In the genomic region with DNA sequence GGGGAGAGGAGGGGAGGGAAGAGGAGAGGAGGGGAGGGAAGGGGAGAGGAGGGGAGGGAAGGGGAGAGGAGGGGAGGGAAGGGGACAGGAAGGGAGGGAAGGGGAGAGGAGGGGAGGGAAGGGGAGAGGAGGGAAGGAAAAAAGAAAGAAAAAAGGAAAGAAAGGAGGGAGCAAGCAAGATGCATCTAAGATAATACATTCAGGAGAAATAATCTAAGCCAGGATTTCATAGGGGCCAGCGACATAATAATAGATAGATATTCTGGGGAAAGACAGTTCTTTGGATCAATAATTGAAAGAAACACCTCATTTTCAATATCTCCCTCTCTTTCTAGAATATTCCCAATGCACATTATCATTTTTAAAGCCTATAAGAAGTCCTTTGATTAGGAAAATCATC, we compare ENCODE assay signal across 32 cellular contexts.
DNase-seq lines count a peak whose midpoint lies in the region; ATAC-seq, FAIRE-seq and TF ChIP-seq lines count a peak whose summit lies in the region.
"Had no signal": no experiment of that assay in that cellular context is flagged by ENCODE, and none has a peak within 500 bp of the region (broad histone marks: within the 10 kb centered on the region; RNA-seq: fewer than 3 reads in every experiment).

No MANE protein-coding gene starts in this region.

- TF ChIP-seq RAD21 in HepG2 (CRISPR knock-in tag; IDR thresholded peaks at IDR 0.05), result no peak
- no peak for TF ChIP-seq RAD21 in K562 (CRISPR knock-in tag; conservative IDR thresholded peaks at IDR 0.05 in 1 of 2, IDR thresholded peaks at IDR 0.05 in 1 of 2)

- H3K9me3 ChIP-seq in HepG2 (ENCODE audit: low read length), result no peaks in the 10 kb centered on the region
- H3K9me3 ChIP-seq in right lobe of liver, result no peaks in the 10 kb centered on the region
- no peaks in the 10 kb centered on the region for H3K9me3 ChIP-seq in K562 (replicated peaks; ENCODE audit: control insufficient read depth, insufficient read depth, low read depth, low read length)
- H3K9me3 ChIP-seq: BE2C; BLaER1; BLaER1 treated with 17β-estradiol and CSF1 and Interleukin-3, amounts not matched to agents 10 nM and 100 nM had no signal

- FAIRE-seq in HepG2 (lab: Jason Lieb, UNC) (no peak), K562 (lab: Jason Lieb, UNC) (no peak)
- FAIRE-seq: A204.1, A549, D721Med had no signal

- peaks cover 6 to 11% of the 10 kb centered on the region in 2 donors for H3K9me3 Mint-ChIP-seq in stimulated activated naive CD8-positive, alpha-beta T cell treated with anti-CD3 and anti-CD28 coated beads, Interleukin-15, amount 100 ng/mL, for 72 hours
- H3K9me3 Mint-ChIP-seq: CD4-positive, alpha-beta T cell; CD8-positive, alpha-beta memory T cell; CD8-positive, alpha-beta T cell had no signal

- H3K27ac Mint-ChIP-seq in stimulated activated naive CD8-positive, alpha-beta T cell treated with anti-CD3 and anti-CD28 coated beads, Interleukin-15, amount 100 ng/mL, for 72 hours, result no peak overlapping the region
- H3K27ac Mint-ChIP-seq: B cell; CD4-positive, alpha-beta memory T cell; CD4-positive, alpha-beta T cell; CD4-positive, CD25-positive, alpha-beta regulatory T cell; CD8-positive, alpha-beta T cell had no signal

- H3K4me1 ChIP-seq in HepG2 (ENCODE audit: insufficient read depth, low read length) (no peaks in the 10 kb centered on the region), right lobe of liver (no peaks in the 10 kb centered on the region), K562 (replicated peaks in 1 of 2; ENCODE audit: control insufficient read depth in 2 of 2, insufficient read depth in 2 of 2, low read length in 2 of 2) (no peaks in the 10 kb centered on the region)
- H3K4me1 ChIP-seq: A549, Caco-2 had no signal

- H3K27me3 ChIP-seq in HepG2 (ENCODE audit: control insufficient read depth in 1 of 2, insufficient read depth in 2 of 2, low read length in 2 of 2), result no peaks in the 10 kb centered on the region
- no peaks in the 10 kb centered on the region for H3K27me3 ChIP-seq in right lobe of liver
- peaks cover 9 to 32% of the 10 kb centered on the region in 2 experiments; a peak in 3 of 5 replicates for H3K27me3 ChIP-seq in K562 (ENCODE audit: control insufficient read depth in 2 of 2, insufficient read depth in 2 of 2, low read length in 2 of 2)
- H3K27me3 ChIP-seq: BE2C; BLaER1; BLaER1 treated with 17β-estradiol and CSF1 and Interleukin-3, amounts not matched to agents 10 nM and 100 nM had no signal

- no peak overlapping the region for H3K4me3 Mint-ChIP-seq in stimulated activated naive CD8-positive, alpha-beta T cell treated with anti-CD3 and anti-CD28 coated beads, Interleukin-15, amount 100 ng/mL, for 72 hours
- H3K4me3 Mint-ChIP-seq: B cell; CD4-positive, alpha-beta memory T cell; CD4-positive, alpha-beta T cell; CD4-positive, CD25-positive, alpha-beta regulatory T cell; CD8-positive, alpha-beta memory T cell; CD8-positive, alpha-beta T cell had no signal

- BruUV-seq in HepG2 (replicated peaks; lab: Mats Ljungman, UMichigan) (no TSS peak), K562 (replicated peaks; lab: Mats Ljungman, UMichigan) (no TSS peak)

- TF ChIP-seq CTCF in HepG2 (CRISPR knock-in tag; IDR thresholded peaks at IDR 0.05), result no peak
- no peak for TF ChIP-seq CTCF in right lobe of liver (IDR thresholded peaks at IDR 0.05)
- no peak for TF ChIP-seq CTCF in K562 (IDR thresholded peaks at IDR 0.05 in 2 of 3, conservative IDR thresholded peaks at IDR 0.05 in 1 of 3; ENCODE audit: insufficient read depth in 2 of 3, low read depth in 1 of 3, low read length in 3 of 3)

- no peak overlapping the region for H3K4me2 ChIP-seq in HepG2 (ENCODE audit: low read depth, low read length)
- no peak overlapping the region for H3K4me2 ChIP-seq in K562 (ENCODE audit: insufficient read depth, low read length)
- H3K4me2 ChIP-seq: A549; BLaER1; BLaER1 treated with 17β-estradiol and CSF1 and Interleukin-3, amounts not matched to agents 10 nM and 100 nM had no signal

- POLR2A ChIA-PET in HepG2 (lab: Yijun Ruan, JAX) (no interaction called here), K562 (lab: Yijun Ruan, JAX) (interaction anchor here (0.5 kb wide), 1 partner anchor 27 kb away, joined by 4 read pairs; no protein-coding TSS in a partner anchor)

- no peak overlapping the region for H3K27ac ChIP-seq in HepG2 (ENCODE audit: extremely low read length, insufficient read depth, low read length)
- H3K27ac ChIP-seq in right lobe of liver, result no peak overlapping the region
- no peak overlapping the region for H3K27ac ChIP-seq in K562 (ENCODE audit: extremely low read depth, low read depth, low read length)
- H3K27ac ChIP-seq: 22Rv1; A549; BLaER1; BLaER1 treated with 17β-estradiol and CSF1 and Interleukin-3, amounts not matched to agents 10 nM and 100 nM; C4-2B had no signal

- H3K4me1 Mint-ChIP-seq in stimulated activated naive CD8-positive, alpha-beta T cell treated with anti-CD3 and anti-CD28 coated beads, Interleukin-15, amount 100 ng/mL, for 72 hours, result no peaks in the 10 kb centered on the region
- H3K4me1 Mint-ChIP-seq: B cell; CD4-positive, CD25-positive, alpha-beta regulatory T cell had no signal

- H3K79me2 ChIP-seq in HepG2 (ENCODE audit: insufficient read depth, low read length) (no peaks in the 10 kb centered on the region), K562 (ENCODE audit: control insufficient read depth, insufficient read depth, low read length) (no peaks in the 10 kb centered on the region)

- in situ Hi-C loops in HepG2 (cut with HindIII; ENCODE audit: extremely low pct_ligation_motif_present, low pct_unique_long_range_greater_than_20kb), result no loop called here
- in situ Hi-C loops in K562 (cut with MboI), result no loop called here

- H3K4me3 ChIP-seq in HepG2 (replicated peaks in 1 of 3; ENCODE audit: insufficient read depth in 1 of 3, low read depth in 2 of 3, low read length in 3 of 3) (no peak overlapping the region), right lobe of liver (no peak overlapping the region), K562 (no peak overlapping the region)
- H3K4me3 ChIP-seq: A549; BLaER1; BLaER1 treated with 17β-estradiol and CSF1 and Interleukin-3, amounts not matched to agents 10 nM and 100 nM had no signal

- DNase-seq in HepG2 (ENCODE audit: low spot score), result no peak
- DNase-seq in right lobe of liver, result no peak
- DNase-seq in K562 (ENCODE audit: extremely low read depth in 1 of 4, low spot score in 3 of 4), result no peak
- DNase-seq in stimulated activated naive CD8-positive, alpha-beta T cell treated with anti-CD3 and anti-CD28 coated beads, Interleukin-15, amount 100 ng/mL, for 72 hours, result no peak
- DNase-seq: 8988T; ACHN; AML-193; BE2C; C1 segment of cervical spinal cord; Caco-2; Calu3; CD4-positive, alpha-beta memory T cell; CD4-positive, alpha-beta T cell; CD4-positive, CD25-positive, alpha-beta regulatory T cell; CD8-positive, alpha-beta memory T cell; CD8-positive, alpha-beta T cell; COR-L47; DMS 273 treated with DMSO at 0.1 percent for 48 hours; DMS153; DMS53; DMS79; DMS79 treated with DMSO at 0.1 percent for 48 hours; DND-41; EL had no signal

- CTCF ChIA-PET in HepG2 (lab: Yijun Ruan, JAX; ENCODE audit: low intra/inter-chr PET ratio, low total read pairs), result no interaction called here
- CTCF ChIA-PET in K562 (lab: Yijun Ruan, JAX; ENCODE audit: low intra/inter-chr PET ratio), result no interaction called here

- no peaks in the 10 kb centered on the region for H3K9me1 ChIP-seq in K562 (ENCODE audit: control insufficient read depth, insufficient read depth, low read length)

- TF ChIP-seq POLR2A in HepG2 (IDR thresholded peaks at IDR 0.05; ENCODE audit: insufficient read depth in 1 of 2, low read depth in 2 of 2, low read length in 2 of 2) (no peak), right lobe of liver (IDR thresholded peaks at IDR 0.05) (no peak), K562 (conservative IDR thresholded peaks at IDR 0.05) (no peak)

- 4% methylated on average over 1 of the region's 1 CpG for WGBS in HepG2 (ENCODE audit: low lambda C conversion rate)
- WGBS in right lobe of liver (ENCODE audit: insufficient coverage, low coverage, low lambda C conversion rate, missing lambda C conversion rate), result 86% methylated on average over 1 of the region's 1 CpG
- 0% methylated on average over 1 of the region's 1 CpG for WGBS in K562 (ENCODE audit: insufficient coverage, low coverage, missing lambda C conversion rate)

- no peaks in the 10 kb centered on the region for H3K36me3 ChIP-seq in HepG2 (replicated peaks in 1 of 2; ENCODE audit: control insufficient read depth in 1 of 2, insufficient read depth in 2 of 2, low read length in 2 of 2)
- no peaks in the 10 kb centered on the region for H3K36me3 ChIP-seq in right lobe of liver
- H3K36me3 ChIP-seq in K562 (ENCODE audit: control insufficient read depth, insufficient read depth, low read length), result no peaks in the 10 kb centered on the region
- H3K36me3 ChIP-seq: BE2C; BLaER1; BLaER1 treated with 17β-estradiol and CSF1 and Interleukin-3, amounts not matched to agents 10 nM and 100 nM had no signal

- no peak overlapping the region for H2AFZ ChIP-seq in HepG2 (ENCODE audit: low read length)
- H2AFZ ChIP-seq in K562 (ENCODE audit: low read depth, low read length), result no peak overlapping the region

- peaks cover 28% of the 10 kb centered on the region for H3K27me3 Mint-ChIP-seq in stimulated activated naive CD8-positive, alpha-beta T cell treated with anti-CD3 and anti-CD28 coated beads, Interleukin-15, amount 100 ng/mL, for 72 hours
- H3K27me3 Mint-ChIP-seq: CD4-positive, alpha-beta memory T cell; CD4-positive, alpha-beta T cell; CD4-positive, CD25-positive, alpha-beta regulatory T cell; CD8-positive, alpha-beta memory T cell had no signal

- intact Hi-C loops in HepG2 (cut with micrococcal nuclease; ENCODE audit: unreplicated experiment) (no loop called here), right lobe of liver (cut with DNase I) (no loop called here), K562 (cut with micrococcal nuclease) (no loop called here)

- H4K20me1 ChIP-seq in HepG2 (ENCODE audit: insufficient read depth, low read length) (no peaks in the 10 kb centered on the region), K562 (replicated peaks; ENCODE audit: control insufficient read depth, insufficient read depth, low read length) (no peaks in the 10 kb centered on the region; the same call in 1 of the 2 replicates)
- H4K20me1 ChIP-seq: BLaER1; BLaER1 treated with 17β-estradiol and CSF1 and Interleukin-3, amounts not matched to agents 10 nM and 100 nM had no signal

- TF ChIP-seq EP300 in HepG2 (IDR thresholded peaks at IDR 0.05; ENCODE audit: low read depth in 2 of 2, low read length in 2 of 2), result no peak
- TF ChIP-seq EP300 in HepG2 (CRISPR knock-in tag; IDR thresholded peaks at IDR 0.05; ENCODE audit: borderline replicate concordance), result no peak
- TF ChIP-seq EP300 in K562 (IDR thresholded peaks at IDR 0.05; ENCODE audit: low read length), result no peak

- H3K9ac ChIP-seq in HepG2 (ENCODE audit: insufficient read depth, low read depth, low read length) (no peak overlapping the region), K562 (ENCODE audit: insufficient read depth in 1 of 2, low read depth in 2 of 2, low read length in 2 of 2) (no peak overlapping the region)
- H3K9ac ChIP-seq: BLaER1; BLaER1 treated with 17β-estradiol and CSF1 and Interleukin-3, amounts not matched to agents 10 nM and 100 nM had no signal

- no peak for ATAC-seq in HepG2
- no peak for ATAC-seq in right lobe of liver
- ATAC-seq in K562, result no peak
- no peak for ATAC-seq in stimulated activated naive CD8-positive, alpha-beta T cell treated with anti-CD3 and anti-CD28 coated beads, Interleukin-15, amount 100 ng/mL, for 72 hours
- ATAC-seq: A549; CD8-positive, alpha-beta T cell had no signal
